In genomic region chr4:76950052-76950845, GRCh38 we compare ENCODE assay signal across 8 cellular contexts. TPM values are rescaled to one million over a fixed set of nuclear protein-coding genes. Genes with fewer than 3 reads are reported as not detected.
DNase-seq lines count a peak whose midpoint lies in the region; ATAC-seq, FAIRE-seq and TF ChIP-seq lines count a peak whose summit lies in the region.

No MANE protein-coding gene starts in this region.

- no peaks in the 10 kb centered on the region for H3K27me3 ChIP-seq in neuronal stem cell (ENCODE audit: control insufficient read depth in 3 of 3, insufficient read depth in 3 of 3, low read depth in 1 of 3, low read length in 3 of 3)
- no peaks in the 10 kb centered on the region for H3K27me3 ChIP-seq in tibial nerve

- peak overlapping the region; percentile 98 for H3K18ac ChIP-seq in neuronal stem cell (ENCODE audit: low read length)

- peak overlapping the region; percentile 44 for H4K91ac ChIP-seq in neuronal stem cell (ENCODE audit: low read depth, low read length, poor library complexity)

- peak overlapping the region; percentile 58 for H2BK12ac ChIP-seq in neuronal stem cell (ENCODE audit: low read length)

- peaks cover 3% of the 10 kb centered on the region for H3K79me1 ChIP-seq in neuronal stem cell (ENCODE audit: low read depth, low read length)

- no peak overlapping the region for H4K8ac ChIP-seq in neuronal stem cell (ENCODE audit: low read depth, low read length)

- no peak overlapping the region for H3K4ac ChIP-seq in neuronal stem cell (ENCODE audit: low read length)

- ATAC-seq in GM18502 (IDR thresholded peaks at IDR 0.05; ENCODE audit: poor library complexity, unreplicated experiment): peak; percentile 22
- peak; percentile 25 for ATAC-seq in HG03025 (IDR thresholded peaks at IDR 0.05; ENCODE audit: low FRiP score, unreplicated experiment)

- peak overlapping the region; percentile 43 for H3K14ac ChIP-seq in neuronal stem cell (ENCODE audit: low read length)

- no CpG with 5 or more reads among the region's 64 CpGs for WGBS in neuronal stem cell (ENCODE audit: extremely low coverage in 2 of 2, insufficient read length in 2 of 2, insufficient replicate concordance in 1 of 2), 2 donors
- 1% methylated on average over 57 to 64 of the region's 64 CpGs for WGBS in tibial nerve, 2 donors

- H3K27ac ChIP-seq in 22Rv1 (peak overlapping the region; percentile 78), neuronal stem cell (replicated peaks; ENCODE audit: low read length) (peak overlapping the region; percentile 90), tibial nerve (peak overlapping the region; percentile 86 to 95 (median 90))

- H2BK5ac ChIP-seq in neuronal stem cell (ENCODE audit: low read length): peak overlapping the region; percentile 96

- FAIRE-seq in frontal cortex (lab: Jason Lieb, UNC): no peak

- H3K4me3 ChIP-seq in neuronal stem cell (ENCODE audit: low read length in 2 of 2) (peak overlapping the region; percentile 79 to 100), tibial nerve (peak overlapping the region; percentile 67 to 83 (median 72))

- H3K9me3 ChIP-seq in neuronal stem cell (replicated peaks in 1 of 2; ENCODE audit: control insufficient read depth in 2 of 2, insufficient read depth in 1 of 2, low read depth in 1 of 2, low read length in 2 of 2) (peaks cover 0 to under 1% of the 10 kb centered on the region in 2 donors), tibial nerve (peaks cover 0 to 5% (median 0%) of the 10 kb centered on the region in 4 donors)

- H2BK120ac ChIP-seq in neuronal stem cell (ENCODE audit: low read depth, low read length): peak overlapping the region; percentile 84

- H2AFZ ChIP-seq in neuronal stem cell (ENCODE audit: low read length): peak overlapping the region; percentile 99

- DNase-seq in RKO (ENCODE audit: low spot score) (peak; percentile 44), activated gamma-delta T cell treated with Interleukin-2 at 50 U/mL for 16 hours (peak; percentile 33), frontal cortex (ENCODE audit: low spot score in 2 of 2) (peak; percentile 44 to 50), neuronal stem cell (ENCODE audit: low spot score) (peak; percentile 44), tibial nerve (ENCODE audit: low spot score in 2 of 2) (peak; percentile 31 to 47)

- TF ChIP-seq CTCF in 22Rv1 (IDR thresholded peaks at IDR 0.05) (no peak), tibial nerve (IDR thresholded peaks at IDR 0.05) (no peak)

- peak in 1 of 2 donors; percentile 42 for TF ChIP-seq EP300 in tibial nerve (IDR thresholded peaks at IDR 0.05)

- peak overlapping the region; percentile 90 for H3K23ac ChIP-seq in neuronal stem cell (ENCODE audit: low read depth, low read length, poor library complexity)

- no peak for TF ChIP-seq POLR2A in tibial nerve (IDR thresholded peaks at IDR 0.05)

- peaks cover 2 to 35% of the 10 kb centered on the region in 2 donors for H3K36me3 ChIP-seq in neuronal stem cell (replicated peaks in 1 of 2; ENCODE audit: control insufficient read depth in 2 of 2, insufficient read depth in 2 of 2, low read length in 2 of 2)
- no peaks in the 10 kb centered on the region for H3K36me3 ChIP-seq in tibial nerve

- peak overlapping the region; percentile 87 for H2BK15ac ChIP-seq in neuronal stem cell (ENCODE audit: low read length)

- H3K9ac ChIP-seq in neuronal stem cell (ENCODE audit: low read depth, low read length, poor library complexity): peak overlapping the region; percentile 99

- peaks cover 15 to 19% of the 10 kb centered on the region in 2 donors for H3K4me1 ChIP-seq in neuronal stem cell (ENCODE audit: control insufficient read depth in 2 of 2, insufficient read depth in 1 of 2, low read depth in 1 of 2, low read length in 2 of 2)
- H3K4me1 ChIP-seq in tibial nerve: peaks cover 0 to 43% (median 4%) of the 10 kb centered on the region in 4 donors

- peak overlapping the region; percentile 54 for H2AK5ac ChIP-seq in neuronal stem cell (ENCODE audit: low read depth, low read length)

- H3K4me2 ChIP-seq in neuronal stem cell (ENCODE audit: insufficient read depth, low read length, poor library complexity, severe bottlenecking): peak overlapping the region; percentile 98

RNA-seq across cellular contexts. Expression of gene SEPTIN11, which starts 0.7 kb away (rescaled TPM):
- total RNA-seq in frontal cortex: 198 TPM
- polyA plus RNA-seq in neuronal stem cell (2013, experiment 1 of 2): 204 TPM
- 218 TPM for polyA plus RNA-seq in neuronal stem cell (2013, experiment 2 of 2)
- 100 to 1,000 TPM; 111 to 205 (median 176) TPM for total RNA-seq in tibial nerve

RNA-seq across cellular contexts. Expression of gene SOWAHB, which starts 52.3 kb away (rescaled TPM):
- total RNA-seq in frontal cortex (2.9 TPM), tibial nerve (under 1 TPM in 2 of 4 donors, not detected in 2; 0.21 to 0.90 TPM)
- polyA plus RNA-seq in neuronal stem cell (2013, experiment 1 of 2): 0.20 TPM
- 0.15 TPM for polyA plus RNA-seq in neuronal stem cell (2013, experiment 2 of 2)

Comparison
In these comparisons a context has a peak if more than half of its experiments do, and no peak if none do; other contexts are left out.
1. Peak in every context shown above with its lines: DNase-seq, ATAC-seq, H3K4me3 ChIP-seq and H3K27ac ChIP-seq.